ENCODE assay signal across 15 cellular contexts in the genomic region with DNA sequence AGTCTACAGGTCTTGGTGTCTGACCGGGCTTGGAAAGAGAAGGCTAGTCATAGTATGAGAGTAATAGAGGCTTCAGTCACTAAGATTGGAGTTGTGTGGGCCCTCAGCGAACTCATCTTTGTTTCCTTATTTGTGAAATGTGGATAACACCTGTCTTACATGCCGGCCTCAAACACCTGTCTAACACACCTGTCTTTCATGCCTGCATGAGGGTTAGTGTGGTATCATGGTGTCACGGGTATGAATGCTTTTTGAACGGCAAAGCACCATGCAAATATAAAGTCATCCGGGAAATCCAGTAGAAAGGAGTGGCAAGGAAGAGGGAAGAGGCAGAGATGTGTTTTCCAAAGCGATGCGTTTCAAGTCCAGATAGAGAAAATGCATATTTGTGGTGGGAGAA. TPM values are rescaled to one million over a fixed set of nuclear protein-coding genes. Genes with fewer than 3 reads are reported as not detected.
DNase-seq lines count a peak whose midpoint lies in the region; ATAC-seq and TF ChIP-seq lines count a peak whose summit lies in the region.
"Had no signal": no experiment of that assay in that cellular context is flagged by ENCODE, and none has a peak within 500 bp of the region (broad histone marks: within the 10 kb centered on the region; RNA-seq: fewer than 3 reads in every experiment).

No MANE protein-coding gene starts in this region.

- peaks cover 55 to 79% (median 67%) of the 10 kb centered on the region in 3 donors for H3K4me1 Mint-ChIP-seq in CD8-positive, alpha-beta memory T cell
- H3K4me1 Mint-ChIP-seq in activated naive CD8-positive, alpha-beta T cell (ENCODE audit: low read depth), result peaks cover 81% of the 10 kb centered on the region
- peaks cover 29 to 74% (median 69%) of the 10 kb centered on the region in 4 donors for H3K4me1 Mint-ChIP-seq in naive thymus-derived CD8-positive, alpha-beta T cell

- no peak overlapping the region for H3K9ac ChIP-seq in IMR-90 (ENCODE audit: low read depth, low read length)

- H3K4me2 ChIP-seq in IMR-90 (ENCODE audit: low read depth, low read length), result no peak overlapping the region

- H3K79me1 ChIP-seq in IMR-90 (ENCODE audit: low read depth in 1 of 2, low read length in 2 of 2), result peaks cover 34 to 69% of the 10 kb centered on the region in 2 experiments

- H2AK9ac ChIP-seq in IMR-90 (replicated peaks; ENCODE audit: low read depth, low read length, poor library complexity), result peak overlapping the region; percentile 55

- no peaks in the 10 kb centered on the region for H3K27me3 Mint-ChIP-seq in CD8-positive, alpha-beta memory T cell
- no peaks in the 10 kb centered on the region for H3K27me3 Mint-ChIP-seq in activated naive CD8-positive, alpha-beta T cell
- H3K27me3 Mint-ChIP-seq in naive thymus-derived CD8-positive, alpha-beta T cell, result no peaks in the 10 kb centered on the region
- H3K27me3 Mint-ChIP-seq: brain had no signal

- H4K20me1 ChIP-seq in IMR-90 (ENCODE audit: insufficient read depth, low read length), result no peaks in the 10 kb centered on the region

- no peak for DNase-seq in CD8-positive, alpha-beta memory T cell
- DNase-seq in IMR-90, result no peak
- DNase-seq in naive thymus-derived CD8-positive, alpha-beta T cell, result no peak
- no peak for DNase-seq in mucosa of gallbladder (ENCODE audit: low spot score)
- no peak for DNase-seq in glomerular visceral epithelial cell (ENCODE audit: extremely low spot score)
- DNase-seq in midbrain (lab: John Stamatoyannopoulos, UW), result no peak
- DNase-seq: HCEC 1CT, heart left ventricle, left cardiac atrium, NCI-H446 treated with DMSO at 0.1 percent for 48 hours, RPMI8226, sigmoid colon, T-helper 9 cell had no signal

- no peak overlapping the region for H3K56ac ChIP-seq in IMR-90 (ENCODE audit: extremely low read depth, insufficient read depth, low read length)

- no peak for TF ChIP-seq CTCF in IMR-90 (conservative IDR thresholded peaks at IDR 0.05; ENCODE audit: low read depth, low read length)

- ATAC-seq in IMR-90 (ENCODE audit: low read depth), result no peak
- ATAC-seq in naive thymus-derived CD8-positive, alpha-beta T cell, result no peak
- ATAC-seq: heart left ventricle, left cardiac atrium had no signal

- dilution Hi-C loops in IMR-90 (cut with HindIII; ENCODE audit: low sequenced_read_pairs, unreplicated experiment), result no loop called here

- no CpG with 5 or more reads among the region's 8 CpGs for WGBS in IMR-90 (ENCODE audit: extremely low coverage in 2 of 2, insufficient read length in 1 of 2), 2 experiments

- H4K8ac ChIP-seq in IMR-90 (ENCODE audit: low read depth in 2 of 2, low read length in 2 of 2), result peak overlapping the region in 1 of 2 experiments; percentile 24; a peak in 1 of 4 replicates

- TF ChIP-seq RAD21 in IMR-90 (IDR thresholded peaks at IDR 0.05; ENCODE audit: low read length), result no peak

- H2AFZ ChIP-seq in IMR-90 (replicated peaks; ENCODE audit: low read length, poor library complexity), result no peak overlapping the region

- H3K4me1 ChIP-seq in CD8-positive, alpha-beta memory T cell (ENCODE audit: insufficient read depth, low read length), result peaks cover 80% of the 10 kb centered on the region
- H3K4me1 ChIP-seq in IMR-90 (ENCODE audit: control insufficient read depth, insufficient read depth, low read length), result peaks cover 15% of the 10 kb centered on the region

- no peaks in the 10 kb centered on the region for H3K9me3 ChIP-seq in CD8-positive, alpha-beta memory T cell (ENCODE audit: low read length)
- H3K9me3 ChIP-seq in IMR-90 (ENCODE audit: control insufficient read depth, insufficient read depth, low read length), result no peaks in the 10 kb centered on the region
- H3K9me3 ChIP-seq: heart left ventricle, sigmoid colon had no signal

- peak overlapping the region; percentile 78 to 93 (median 88) for H3K27ac Mint-ChIP-seq in CD8-positive, alpha-beta memory T cell
- peak overlapping the region; percentile 93 for H3K27ac Mint-ChIP-seq in activated naive CD8-positive, alpha-beta T cell
- peak overlapping the region; percentile 93 to 99 (median 98) for H3K27ac Mint-ChIP-seq in naive thymus-derived CD8-positive, alpha-beta T cell

- H3K9me3 Mint-ChIP-seq in CD8-positive, alpha-beta memory T cell, result no peaks in the 10 kb centered on the region
- peaks cover 4% of the 10 kb centered on the region for H3K9me3 Mint-ChIP-seq in activated naive CD8-positive, alpha-beta T cell (ENCODE audit: low read depth)
- H3K9me3 Mint-ChIP-seq in naive thymus-derived CD8-positive, alpha-beta T cell, result no peaks in the 10 kb centered on the region

- peak overlapping the region; percentile 62; the same call in 1 of the 2 replicates for H2AK5ac ChIP-seq in IMR-90 (ENCODE audit: low read depth, low read length)

- H3K4me3 Mint-ChIP-seq in CD8-positive, alpha-beta memory T cell, result peak overlapping the region in 5 of 7 donors; percentile 2 to 69 (median 19)
- H3K4me3 Mint-ChIP-seq in activated naive CD8-positive, alpha-beta T cell, result peak overlapping the region; percentile 73
- H3K4me3 Mint-ChIP-seq in naive thymus-derived CD8-positive, alpha-beta T cell, result peak overlapping the region in 8 of 10 donors; percentile 48 to 70 (median 58)
- H3K4me3 Mint-ChIP-seq: brain had no signal

- H2BK5ac ChIP-seq in IMR-90 (ENCODE audit: low read depth, low read length, poor library complexity, severe bottlenecking), result no peak overlapping the region

- CTCF ChIA-PET in CD8-positive, alpha-beta memory T cell (lab: Charles Lee), result interaction anchor here (2.2 kb wide), 1 partner anchor 51 kb away, joined by 11 read pairs; no protein-coding TSS in a partner anchor
- CTCF ChIA-PET in IMR-90 (lab: Yijun Ruan, JAX), result no interaction called here

- H3K4ac ChIP-seq in IMR-90 (ENCODE audit: low read depth, low read length), result peak overlapping the region; percentile 57

- H4K5ac ChIP-seq in IMR-90 (ENCODE audit: low read depth, low read length), result no peak overlapping the region

- no peak overlapping the region for H3K18ac ChIP-seq in IMR-90 (ENCODE audit: low read depth, low read length)

- no peaks in the 10 kb centered on the region for H3K36me3 ChIP-seq in CD8-positive, alpha-beta memory T cell (ENCODE audit: insufficient read depth, low read length)
- H3K36me3 ChIP-seq in IMR-90 (ENCODE audit: control insufficient read depth, insufficient read depth, low read length), result no peaks in the 10 kb centered on the region
- H3K36me3 ChIP-seq: sigmoid colon had no signal

- no peak overlapping the region for H3K4me3 ChIP-seq in CD8-positive, alpha-beta memory T cell (ENCODE audit: low read length)
- no peak overlapping the region for H3K4me3 ChIP-seq in IMR-90 (ENCODE audit: insufficient read depth, low read depth, low read length)
- H3K4me3 ChIP-seq: heart left ventricle, sigmoid colon had no signal

- POLR2A ChIA-PET in CD8-positive, alpha-beta memory T cell (lab: Charles Lee), result interaction anchor here (2.0 kb wide), 1 partner anchor 26 kb away, joined by 14 read pairs; a partner anchor contains a TSS
- POLR2A ChIA-PET in IMR-90 (lab: Charles Lee; ENCODE audit: unreplicated experiment), result no interaction called here
- POLR2A ChIA-PET in naive thymus-derived CD8-positive, alpha-beta T cell (lab: Charles Lee), result interaction anchor here (1.6 to 2.6 kb wide), 3 partner anchors 26 to 51 kb away, joined by 6 to 33 read pairs (median 9); a partner anchor contains a TSS

- H3K23ac ChIP-seq in IMR-90 (ENCODE audit: low read depth, low read length), result no peak overlapping the region

- BruUV-seq in IMR-90 (replicated peaks; lab: Mats Ljungman, UMichigan), result no TSS peak

- peak overlapping the region; percentile 49; the same call in 1 of the 2 replicates for H4K91ac ChIP-seq in IMR-90 (ENCODE audit: insufficient read depth, low read depth, low read length)

- no peaks in the 10 kb centered on the region for H3K27me3 ChIP-seq in CD8-positive, alpha-beta memory T cell (ENCODE audit: insufficient read depth, low read length, poor library complexity, severe bottlenecking)
- no peaks in the 10 kb centered on the region for H3K27me3 ChIP-seq in IMR-90 (ENCODE audit: control insufficient read depth, insufficient read depth, low read length)
- H3K27me3 ChIP-seq: heart left ventricle, sigmoid colon had no signal

- peak overlapping the region; percentile 28; the same call in 1 of the 3 replicates for H2BK15ac ChIP-seq in IMR-90 (ENCODE audit: low read depth, low read length)

- no peak overlapping the region; the same call in 1 of the 2 replicates for H3K14ac ChIP-seq in IMR-90 (replicated peaks; ENCODE audit: low read depth, low read length)

- peaks cover 21% of the 10 kb centered on the region for H3K9me1 ChIP-seq in IMR-90 (ENCODE audit: insufficient read depth, low read length)

- peak overlapping the region; percentile 71 for H2BK20ac ChIP-seq in IMR-90 (ENCODE audit: low read depth, low read length)

- H2BK120ac ChIP-seq in IMR-90 (ENCODE audit: low read depth, low read length), result peak overlapping the region; percentile 29; the same call in 1 of the 2 replicates

- H3K36me3 Mint-ChIP-seq in CD8-positive, alpha-beta memory T cell, result no peaks in the 10 kb centered on the region
- H3K36me3 Mint-ChIP-seq in activated naive CD8-positive, alpha-beta T cell, result peaks cover 11% of the 10 kb centered on the region
- peaks cover 0 to 7% (median 0%) of the 10 kb centered on the region in 3 donors for H3K36me3 Mint-ChIP-seq in naive thymus-derived CD8-positive, alpha-beta T cell
- H3K36me3 Mint-ChIP-seq: brain had no signal

- in situ Hi-C loops in IMR-90 (cut with MboI; ENCODE audit: low sequenced_read_pairs), result no loop called here

- H3K27ac ChIP-seq in CD8-positive, alpha-beta memory T cell (ENCODE audit: low read depth, low read length), result no peak overlapping the region
- no peak overlapping the region for H3K27ac ChIP-seq in IMR-90 (ENCODE audit: insufficient read depth, low read length)

- intact Hi-C loops in IMR-90 (cut with micrococcal nuclease), result no loop called here

- no peak for TF ChIP-seq POLR2A in IMR-90 (IDR thresholded peaks at IDR 0.05; ENCODE audit: low read depth, low read length)

TF ChIP-seq in IMR-90, 13 proteins besides CTCF, POLR2A, EP300 and RAD21 (continues in another document):
- TF ChIP-seq MAFK (IDR thresholded peaks at IDR 0.05; ENCODE audit: low read depth, low read length) (no peak), CEBPB (IDR thresholded peaks at IDR 0.05; ENCODE audit: low read depth, low read length) (no peak), MXI1 (IDR thresholded peaks at IDR 0.05; ENCODE audit: borderline replicate concordance, low read depth, low read length) (no peak), CHD1 (IDR thresholded peaks at IDR 0.05; ENCODE audit: low read depth, low read length) (no peak), MAZ (IDR thresholded peaks at IDR 0.05; ENCODE audit: borderline replicate concordance, low read depth, low read length) (no peak), SMC3 (IDR thresholded peaks at IDR 0.05; ENCODE audit: low read depth, low read length) (no peak)

RNA-seq across cellular contexts. Expression of a gene that starts 25.5 kb away (rescaled TPM):
- total RNA-seq in CD8-positive, alpha-beta memory T cell, result 10 to 100 TPM in 1 of 2 experiments, 1 to 10 TPM in 1; 8.4 to 10.4 TPM
- polyA plus RNA-seq in CD8-positive, alpha-beta memory T cell, result 7.0 TPM
- total RNA-seq in IMR-90 (2012; rRNA removed), result 15.8 and 20.3 TPM in 2 replicates
- polyA plus RNA-seq in IMR-90 (2012; rRNA removed), result 13.9 and 15.6 TPM in 2 replicates
- polyA plus RNA-seq in IMR-90 (2012; cell fraction: cytosol; rRNA removed), result 8.8 and 14.3 TPM in 2 replicates
- polyA plus RNA-seq in IMR-90 (2012; cell fraction: nucleus; rRNA removed; ENCODE audit: low replicate concordance), result 8.5 and 26.6 TPM in 2 replicates
- total RNA-seq in naive thymus-derived CD8-positive, alpha-beta T cell, result 1 to 10 TPM; 5.0 to 6.6 TPM
- 1 to 10 TPM; 5.3 to 7.1 (median 6.0) TPM for polyA plus RNA-seq in naive thymus-derived CD8-positive, alpha-beta T cell
- 18.8 TPM for total RNA-seq in mucosa of gallbladder

Comparison
In these comparisons a context has a peak if more than half of its experiments do, and no peak if none do; other contexts are left out.
1. H3K4me3 Mint-ChIP-seq: peak in every context shown above with its lines; median percentile 73 in activated naive CD8-positive, alpha-beta T cell; 58 in naive thymus-derived CD8-positive, alpha-beta T cell; 19 in CD8-positive, alpha-beta memory T cell.